In genomic region chr4:162770761-162771490, GRCh38 we compare ENCODE assay signal across 22 cellular contexts.
A peak's percentile ranks its signal among the peaks of the same experiment; 100 is the strongest.
DNase-seq lines count a peak whose midpoint lies in the region; ATAC-seq, FAIRE-seq and TF ChIP-seq lines count a peak whose summit lies in the region.
"Had no signal": no experiment of that assay in that cellular context is flagged by ENCODE, and none has a peak within 500 bp of the region (broad histone marks: within the 10 kb centered on the region; RNA-seq: fewer than 3 reads in every experiment).

No MANE protein-coding gene starts in this region.

- H3K9me3 ChIP-seq in pancreas: no peaks in the 10 kb centered on the region
- H3K9me3 ChIP-seq: ascending aorta, MG63, neutrophil, transverse colon had no signal

- no peak overlapping the region for H3K27ac ChIP-seq in pancreas
- H3K27ac ChIP-seq: ascending aorta, neutrophil, transverse colon had no signal

- WGBS in pancreas, 2 donors: 47 to 54% methylated on average over 1 of the region's 1 CpG

- H3K36me3 ChIP-seq in pancreas: no peaks in the 10 kb centered on the region
- H3K36me3 ChIP-seq: ascending aorta, MG63, neutrophil, transverse colon had no signal

- H3K27me3 ChIP-seq in pancreas: no peaks in the 10 kb centered on the region
- H3K27me3 ChIP-seq: ascending aorta, neutrophil, transverse colon had no signal

- intact Hi-C loops in pancreas (cut with DNase I): no loop called here

- H3K4me3 ChIP-seq in pancreas: no peak overlapping the region
- H3K4me3 ChIP-seq: ascending aorta, MG63, transverse colon had no signal

- ATAC-seq in GM19372 (IDR thresholded peaks at IDR 0.05; ENCODE audit: low read depth, unreplicated experiment) (peak; percentile 68), pancreas (no peak)
- ATAC-seq: activated T-helper 17 cell treated with anti-CD3 and anti-CD28 coated beads, Interleukin-2, amount 50 U/mL, for 72 hours had no signal

- no peak for FAIRE-seq in pancreas (lab: Jason Lieb, UNC)
- FAIRE-seq: endothelial cell of umbilical vein, G401.6, H54 had no signal

- DNase-seq in OCI-M1 (lab: John Stamatoyannopoulos, UW) (peak; percentile 34), globus pallidus (ENCODE audit: low spot score) (peak; percentile 39), NCI-H774 (lab: John Stamatoyannopoulos, UW) (no peak), pancreas (no peak), kidney tubule cell (ENCODE audit: low spot score) (no peak)
- DNase-seq: activated CD4-positive, alpha-beta T cell treated with anti-CD3 and anti-CD28 coated beads, Interleukin-2, amount 10 ng/mL, durations not matched to agents 7 days and 5 days; CD4-positive, alpha-beta T cell; DMS153; MG63; NCI-H1417 treated with DMSO at 0.1 percent for 48 hours; NCI-H2107; NCI-H446; T-helper 2 cell; transverse colon had no signal

- no peaks in the 10 kb centered on the region for H3K4me1 ChIP-seq in pancreas
- H3K4me1 ChIP-seq: ascending aorta, transverse colon had no signal

- TF ChIP-seq CTCF in GM12872 (IDR thresholded peaks at IDR 0.05; ENCODE audit: insufficient read depth, low read depth, low read length) (peak; percentile 21; the same call in 1 of the 3 replicates), pancreas (IDR thresholded peaks at IDR 0.05) (no peak)

Comparison
In these comparisons a context has a peak if more than half of its experiments do, and no peak if none do; other contexts are left out.
1. DNase-seq: peak in OCI-M1 (single experiment) and globus pallidus (single experiment); none in NCI-H774 (single experiment), pancreas (0 of 6) and kidney tubule cell (single experiment).